ENCODE assay signal across 22 cellular contexts in the genomic region with DNA sequence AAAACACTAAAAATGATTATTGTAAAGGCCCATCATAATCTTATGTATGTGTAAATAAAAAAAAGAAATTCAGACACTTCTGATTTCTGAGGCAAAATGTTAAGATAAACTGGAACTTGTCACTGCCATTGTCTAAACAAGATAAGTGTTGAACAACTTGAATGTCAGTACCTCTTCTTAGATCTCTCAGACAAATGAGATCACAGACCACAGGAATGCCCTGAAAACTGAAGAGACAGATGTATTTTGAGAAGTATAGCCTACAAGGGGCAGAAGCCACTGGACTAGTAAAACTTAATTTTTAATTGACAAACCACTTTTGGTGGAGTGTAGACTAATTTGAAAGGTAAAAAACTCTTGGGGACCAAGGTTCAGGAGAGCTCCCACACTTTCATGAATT.
DNase-seq lines count a peak whose midpoint lies in the region; ATAC-seq and TF ChIP-seq lines count a peak whose summit lies in the region.
"Had no signal": no experiment of that assay in that cellular context is flagged by ENCODE, and none has a peak within 500 bp of the region (broad histone marks: within the 10 kb centered on the region; RNA-seq: fewer than 3 reads in every experiment).

No MANE protein-coding gene starts in this region.

- no peak overlapping the region for H3K9ac ChIP-seq in PC-3 (ENCODE audit: low read length)
- H3K9ac ChIP-seq: GM23248 had no signal

- intact Hi-C loops in heart right ventricle (cut with DNase I) = no loop called here
- intact Hi-C loops in PC-3 (cut with micrococcal nuclease) = no loop called here
- intact Hi-C loops in aorta (cut with DNase I) = no loop called here

- CTCF ChIA-PET in PC-3 (lab: Charles Lee) = no interaction called here

- ATAC-seq in heart right ventricle = no peak
- ATAC-seq in PC-3 = no peak
- ATAC-seq in SK-N-SH treated with all-trans-retinoic acid at 6 μM for 48 hours = no peak
- no peak for ATAC-seq in aorta (ENCODE audit: low FRiP score)

- H3K27me3 ChIP-seq in heart right ventricle (no peaks in the 10 kb centered on the region), PC-3 (ENCODE audit: low read length) (no peaks in the 10 kb centered on the region), aorta (ENCODE audit: control insufficient read depth in 1 of 2, insufficient read depth in 2 of 2, low read length in 1 of 2) (no peaks in the 10 kb centered on the region)
- H3K27me3 ChIP-seq: Peyer's patch, SJSA1 had no signal

- TF ChIP-seq CTCF in heart right ventricle (IDR thresholded peaks at IDR 0.05) (no peak), PC-3 (conservative IDR thresholded peaks at IDR 0.05; ENCODE audit: low read depth, low read length) (no peak)

- H3K4me3 ChIP-seq in heart right ventricle (no peak overlapping the region), PC-3 (ENCODE audit: low read length) (no peak overlapping the region), aorta (ENCODE audit: low read length in 2 of 2) (no peak overlapping the region)
- H3K4me3 ChIP-seq: GM23248, HAP-1, Peyer's patch, SJSA1 had no signal

- H2AFZ ChIP-seq in PC-3 (ENCODE audit: low read length) = no peak overlapping the region
- H2AFZ ChIP-seq: GM23248 had no signal

- no peaks in the 10 kb centered on the region for H3K9me2 ChIP-seq in PC-3 (replicated peaks; ENCODE audit: low read length)

- H3K4me2 ChIP-seq in PC-3 (ENCODE audit: low read length) = no peak overlapping the region

- no peaks in the 10 kb centered on the region for H3K79me2 ChIP-seq in PC-3 (ENCODE audit: low read length)

- peak; percentile 3 for DNase-seq in HT1080 (ENCODE audit: low read depth)
- peak; percentile 13 for DNase-seq in OCI-M2 (lab: John Stamatoyannopoulos, UW; ENCODE audit: unreplicated experiment)
- peak; percentile 19 for DNase-seq in astrocyte of the hippocampus (ENCODE audit: low read depth, low spot score)
- DNase-seq in myocyte (ENCODE audit: low read depth) = peak; percentile 34
- DNase-seq in heart right ventricle = no peak
- DNase-seq in PC-3 = no peak
- no peak for DNase-seq in aorta
- DNase-seq: CD4-positive, CD25-positive, alpha-beta regulatory T cell; COR-L47; DMS79; GM23248; KBM-7; NCI-H1105; NCI-H146; NCI-H2029; NCI-H2227 treated with DMSO at 0.1 percent for 48 hours; NCI-H510A treated with DMSO at 0.1 percent for 48 hours; NCI-H748 treated with DMSO at 0.1 percent for 48 hours; Peyer's patch had no signal

- no peaks in the 10 kb centered on the region for H3F3A ChIP-seq in PC-3 (ENCODE audit: low read length, unreplicated experiment)

- H4K20me1 ChIP-seq in PC-3 (ENCODE audit: low read length) = no peaks in the 10 kb centered on the region

- H3K36me3 ChIP-seq in heart right ventricle (no peaks in the 10 kb centered on the region), PC-3 (ENCODE audit: low read depth, low read length) (no peaks in the 10 kb centered on the region), aorta (ENCODE audit: control insufficient read depth in 1 of 2, insufficient read depth in 2 of 2, low read length in 1 of 2) (no peaks in the 10 kb centered on the region)
- H3K36me3 ChIP-seq: HAP-1, Peyer's patch, SJSA1 had no signal

- BruUV-seq in PC-3 (replicated peaks; lab: Mats Ljungman, UMichigan) = no TSS peak

- peaks cover 0 to 4% (median 0%) of the 10 kb centered on the region in 11 donors for H3K9me3 ChIP-seq in heart right ventricle
- no peaks in the 10 kb centered on the region for H3K9me3 ChIP-seq in PC-3 (ENCODE audit: low read length)
- H3K9me3 ChIP-seq in aorta (ENCODE audit: control insufficient read depth, low read length) = no peaks in the 10 kb centered on the region
- H3K9me3 ChIP-seq: HAP-1, Peyer's patch, SJSA1 had no signal

- H3K4me1 ChIP-seq in heart right ventricle (no peaks in the 10 kb centered on the region), PC-3 (ENCODE audit: insufficient read depth, low read length) (no peaks in the 10 kb centered on the region), aorta (ENCODE audit: control insufficient read depth in 1 of 2, insufficient read depth in 2 of 2, low read length in 2 of 2) (no peaks in the 10 kb centered on the region)
- H3K4me1 ChIP-seq: HAP-1, Peyer's patch, SJSA1 had no signal

- H3K27ac ChIP-seq in heart right ventricle (no peak overlapping the region), PC-3 (ENCODE audit: low read length) (no peak overlapping the region), aorta (ENCODE audit: low read depth in 1 of 2, low read length in 2 of 2) (no peak overlapping the region)
- H3K27ac ChIP-seq: GM23248, Peyer's patch, SJSA1 had no signal

- POLR2A ChIA-PET in PC-3 (lab: Charles Lee; ENCODE audit: unreplicated experiment) = no interaction called here

TF ChIP-seq in SK-N-SH treated with all-trans-retinoic acid at 6 μM for 48 hours, 23 proteins besides CTCF, POLR2A, EP300 and RAD21:
- no peak for TF ChIP-seq ZNF8 (CRISPR knock-in tag; IDR thresholded peaks at IDR 0.05)
- no peak for TF ChIP-seq CSDC2 (CRISPR knock-in tag; IDR thresholded peaks at IDR 0.05)
- TF ChIP-seq BACH2 (CRISPR knock-in tag; IDR thresholded peaks at IDR 0.05; ENCODE audit: borderline replicate concordance) = no peak
TF ChIP-seq in SK-N-SH treated with all-trans-retinoic acid at 6 μM for 48 hours: peak in this region for 0.

Comparison
In these comparisons a context has a peak if more than half of its experiments do, and no peak if none do; other contexts are left out.
1. DNase-seq: peak in HT1080 (single experiment), OCI-M2 (single experiment), astrocyte of the hippocampus (single experiment) and myocyte (single experiment); none in heart right ventricle (0 of 2), PC-3 (single experiment) and aorta (0 of 2).